1 cellular context compared by ENCODE assay signal in the genomic region with DNA sequence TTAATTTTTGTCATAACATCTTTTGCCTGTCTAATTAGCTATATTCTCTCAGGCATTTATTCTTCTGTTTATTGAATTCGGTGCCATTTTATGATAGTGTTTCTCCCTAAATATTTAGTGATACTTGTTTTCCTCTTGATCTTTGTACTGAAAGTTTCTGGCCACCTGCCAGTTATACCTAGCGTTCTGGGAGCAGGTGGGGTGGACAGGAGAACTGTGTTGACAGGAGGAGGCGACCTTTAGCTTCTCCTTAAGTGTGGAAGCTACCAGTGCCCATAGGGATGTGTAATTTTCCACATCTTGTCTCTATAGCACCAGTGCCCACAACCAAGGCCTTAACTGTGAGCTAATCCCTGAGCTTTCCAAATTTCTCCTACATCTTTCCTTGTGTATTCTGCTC.
A peak's percentile ranks its signal among the peaks of the same experiment; 100 is the strongest.
TF ChIP-seq lines count a peak whose summit lies in the region.

No MANE protein-coding gene starts in this region.

TF ChIP-seq in HepG2, 621 proteins besides CTCF, POLR2A, EP300 and RAD21 (continued from another document):
- TF ChIP-seq PAXIP1 (CRISPR knock-in tag; conservative IDR thresholded peaks at IDR 0.05), result 0 out of 2 replicates have a peak, but pooled peaks have one; percentile 12
- TF ChIP-seq ZNF678 (CRISPR knock-in tag; IDR thresholded peaks at IDR 0.05), result no peak
- TF ChIP-seq, protein P1, sequence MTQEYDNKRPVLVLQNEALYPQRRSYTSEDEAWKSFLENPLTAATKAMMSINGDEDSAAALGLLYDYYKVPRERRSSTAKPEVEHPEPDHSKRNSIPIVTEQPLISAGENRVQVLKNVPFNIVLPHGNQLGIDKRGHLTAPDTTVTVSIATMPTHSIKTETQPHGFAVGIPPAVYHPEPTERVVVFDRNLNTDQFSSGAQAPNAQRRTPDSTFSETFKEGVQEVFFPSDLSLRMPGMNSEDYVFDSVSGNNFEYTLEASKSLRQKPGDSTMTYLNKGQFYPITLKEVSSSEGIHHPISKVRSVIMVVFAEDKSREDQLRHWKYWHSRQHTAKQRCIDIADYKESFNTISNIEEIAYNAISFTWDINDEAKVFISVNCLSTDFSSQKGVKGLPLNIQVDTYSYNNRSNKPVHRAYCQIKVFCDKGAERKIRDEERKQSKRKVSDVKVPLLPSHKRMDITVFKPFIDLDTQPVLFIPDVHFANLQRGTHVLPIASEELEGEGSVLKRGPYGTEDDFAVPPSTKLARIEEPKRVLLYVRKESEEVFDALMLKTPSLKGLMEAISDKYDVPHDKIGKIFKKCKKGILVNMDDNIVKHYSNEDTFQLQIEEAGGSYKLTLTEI (CRISPR knock-in tag; conservative IDR thresholded peaks at IDR 0.05), result no peak
- TF ChIP-seq, protein P2, sequence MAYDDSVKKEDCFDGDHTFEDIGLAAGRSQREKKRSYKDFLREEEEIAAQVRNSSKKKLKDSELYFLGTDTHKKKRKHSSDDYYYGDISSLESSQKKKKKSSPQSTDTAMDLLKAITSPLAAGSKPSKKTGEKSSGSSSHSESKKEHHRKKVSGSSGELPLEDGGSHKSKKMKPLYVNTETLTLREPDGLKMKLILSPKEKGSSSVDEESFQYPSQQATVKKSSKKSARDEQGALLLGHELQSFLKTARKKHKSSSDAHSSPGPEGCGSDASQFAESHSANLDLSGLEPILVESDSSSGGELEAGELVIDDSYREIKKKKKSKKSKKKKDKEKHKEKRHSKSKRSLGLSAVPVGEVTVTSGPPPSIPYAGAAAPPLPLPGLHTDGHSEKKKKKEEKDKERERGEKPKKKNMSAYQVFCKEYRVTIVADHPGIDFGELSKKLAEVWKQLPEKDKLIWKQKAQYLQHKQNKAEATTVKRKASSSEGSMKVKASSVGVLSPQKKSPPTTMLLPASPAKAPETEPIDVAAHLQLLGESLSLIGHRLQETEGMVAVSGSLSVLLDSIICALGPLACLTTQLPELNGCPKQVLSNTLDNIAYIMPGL (CRISPR knock-in tag; IDR thresholded peaks at IDR 0.05; ENCODE audit: borderline replicate concordance in 1 of 2, low read depth in 1 of 2), result 0 out of 4 replicates have a peak, but pooled peaks of 1 of the 2 experiments have one; percentile 32
- no peak for TF ChIP-seq IRF2 (CRISPR knock-in tag; IDR thresholded peaks at IDR 0.05)
- TF ChIP-seq HNF4G (IDR thresholded peaks at IDR 0.05; ENCODE audit: borderline replicate concordance, low read depth, low read length), result peak; percentile 17; the same call in 1 of the 2 replicates
- TF ChIP-seq HNF4G (CRISPR knock-in tag; IDR thresholded peaks at IDR 0.05; ENCODE audit: borderline replicate concordance, low read depth), result no peak
- peak; percentile 8; the same call in 1 of the 2 replicates for TF ChIP-seq SMC3 (IDR thresholded peaks at IDR 0.05; ENCODE audit: low read length)
- TF ChIP-seq ZMYM4 (CRISPR knock-in tag; IDR thresholded peaks at IDR 0.05), result 0 out of 2 replicates have a peak, but pooled peaks have one; percentile 20
- 0 out of 2 replicates have a peak, but pooled peaks have one; percentile 10 for TF ChIP-seq GATAD2A (CRISPR knock-in tag; IDR thresholded peaks at IDR 0.05)
